ENCODE assay signal across 21 cellular contexts in genomic region chr1:246281195-246281594, GRCh38.
"Had no signal": no experiment of that assay in that cellular context is flagged by ENCODE, and none has a peak within 500 bp of the region (broad histone marks: within the 10 kb centered on the region; RNA-seq: fewer than 3 reads in every experiment).

No MANE protein-coding gene starts in this region.

- H3K4me1 Mint-ChIP-seq: activated CD4-positive, alpha-beta T cell treated with anti-CD3 and anti-CD28 coated beads, Interleukin-2, amount 10 ng/mL, durations not matched to agents 7 days and 5 days; activated T-helper 17 cell treated with anti-CD3 and anti-CD28 coated beads, Interleukin-2, amount 50 U/mL, for 72 hours had no signal

- DNase-seq: activated CD4-positive, alpha-beta T cell treated with anti-CD3 and anti-CD28 coated beads, Interleukin-2, amount 10 ng/mL, durations not matched to agents 7 days and 5 days; activated CD4-positive, alpha-beta T cell treated with anti-CD3 and anti-CD28 coated beads, Interleukin-2, amount 50 U/mL, for 48 hours; activated CD8-positive, alpha-beta T cell treated with anti-CD3 and anti-CD28 coated beads, Interleukin-2, amount 10 ng/mL, durations not matched to agents 7 days and 5 days; activated effector memory CD4-positive, alpha-beta T cell treated with anti-CD3 and anti-CD28 coated beads, Interleukin-2, amount 50 U/mL, for 16 hours; activated naive CD4-positive, alpha-beta T cell; activated naive CD4-positive, alpha-beta T cell treated with anti-CD3 and anti-CD28 coated beads, Interleukin-2, amount 50 U/mL, for 16 hours; activated naive CD8-positive, alpha-beta T cell treated with anti-CD3 and anti-CD28 coated beads for 36 hours; activated T-cell treated with anti-CD3 and anti-CD28 coated beads, Interleukin-2, amount 50 U/mL, for 24 hours; body of pancreas; MG63; NCI-H1048; NCI-H2029; NCI-H524 treated with DMSO at 0.1 percent for 48 hours; NK-92 treated with Interleukin-12 subunit alpha and Interleukin-12 subunit beta, amount 100 ng/mL, for 24 hours; T1000 had no signal

- H3K4me3 ChIP-seq: body of pancreas, breast epithelium, MG63, SJCRH30, SK-N-MC had no signal

- H3K36me3 ChIP-seq: breast epithelium, MG63, SJCRH30 had no signal

- H3K4me1 ChIP-seq: body of pancreas, breast epithelium, SJCRH30 had no signal

- H3K27me3 Mint-ChIP-seq: activated CD4-positive, alpha-beta T cell treated with anti-CD3 and anti-CD28 coated beads, Interleukin-2, amount 10 ng/mL, durations not matched to agents 7 days and 5 days; activated naive CD8-positive, alpha-beta T cell treated with anti-CD3 and anti-CD28 coated beads for 36 hours; activated T-cell treated with anti-CD3 and anti-CD28 coated beads, Interleukin-2, amount 50 U/mL, for 24 hours; activated T-helper 17 cell treated with anti-CD3 and anti-CD28 coated beads, Interleukin-2, amount 50 U/mL, for 72 hours had no signal

- H3K27ac ChIP-seq: body of pancreas, breast epithelium, SJCRH30, SK-N-MC had no signal

- H3K9me3 ChIP-seq: body of pancreas, breast epithelium, MG63, SJCRH30 had no signal

- H3K27ac Mint-ChIP-seq: activated CD4-positive, alpha-beta T cell treated with anti-CD3 and anti-CD28 coated beads, Interleukin-2, amount 10 ng/mL, durations not matched to agents 7 days and 5 days; activated CD8-positive, alpha-beta T cell treated with anti-CD3 and anti-CD28 coated beads, Interleukin-2, amount 10 ng/mL, durations not matched to agents 7 days and 5 days; activated naive CD8-positive, alpha-beta T cell treated with anti-CD3 and anti-CD28 coated beads for 36 hours; activated T-cell treated with anti-CD3 and anti-CD28 coated beads, Interleukin-2, amount 50 U/mL, for 24 hours; activated T-helper 17 cell treated with anti-CD3 and anti-CD28 coated beads, Interleukin-2, amount 50 U/mL, for 72 hours had no signal

- H3K4me3 Mint-ChIP-seq: activated CD4-positive, alpha-beta T cell treated with anti-CD3 and anti-CD28 coated beads, Interleukin-2, amount 10 ng/mL, durations not matched to agents 7 days and 5 days; activated CD8-positive, alpha-beta T cell treated with anti-CD3 and anti-CD28 coated beads, Interleukin-2, amount 10 ng/mL, durations not matched to agents 7 days and 5 days; activated naive CD8-positive, alpha-beta T cell treated with anti-CD3 and anti-CD28 coated beads for 36 hours; activated T-cell treated with anti-CD3 and anti-CD28 coated beads, Interleukin-2, amount 50 U/mL, for 24 hours; activated T-helper 17 cell treated with anti-CD3 and anti-CD28 coated beads, Interleukin-2, amount 50 U/mL, for 72 hours had no signal

- H3K27me3 ChIP-seq: body of pancreas, breast epithelium, MG63, SJCRH30 had no signal

- FAIRE-seq: astrocyte had no signal

- H3K9me3 Mint-ChIP-seq: activated CD4-positive, alpha-beta T cell treated with anti-CD3 and anti-CD28 coated beads, Interleukin-2, amount 10 ng/mL, durations not matched to agents 7 days and 5 days; activated naive CD8-positive, alpha-beta T cell treated with anti-CD3 and anti-CD28 coated beads for 36 hours; activated T-cell treated with anti-CD3 and anti-CD28 coated beads, Interleukin-2, amount 50 U/mL, for 24 hours; activated T-helper 17 cell treated with anti-CD3 and anti-CD28 coated beads, Interleukin-2, amount 50 U/mL, for 72 hours had no signal

- ATAC-seq: activated CD8-positive, alpha-beta T cell treated with anti-CD3 and anti-CD28 coated beads, Interleukin-2, amount 10 ng/mL, durations not matched to agents 7 days and 5 days; activated T-helper 17 cell treated with anti-CD3 and anti-CD28 coated beads, Interleukin-2, amount 50 U/mL, for 72 hours; body of pancreas; Panc1 had no signal
